32 cellular contexts compared by ENCODE assay signal in genomic region chr4:71752383-71753042, GRCh38. TPM values are rescaled to one million over a fixed set of nuclear protein-coding genes. Genes with fewer than 3 reads are reported as not detected.
DNase-seq lines count a peak whose midpoint lies in the region; ATAC-seq, FAIRE-seq and TF ChIP-seq lines count a peak whose summit lies in the region.
"Had no signal": no experiment of that assay in that cellular context is flagged by ENCODE, and none has a peak within 500 bp of the region (broad histone marks: within the 10 kb centered on the region; RNA-seq: fewer than 3 reads in every experiment).

No MANE protein-coding gene starts in this region.

- H3K4me1 Mint-ChIP-seq in HFFc6 (ENCODE audit: low read depth) = no peaks in the 10 kb centered on the region; the same call in 1 of the 2 replicates
- no peaks in the 10 kb centered on the region for H3K4me1 Mint-ChIP-seq in stimulated activated effector memory CD8-positive, alpha-beta T cell treated with anti-CD3 and anti-CD28 coated beads, Interleukin-12 subunit alpha, Interleukin-12 subunit beta, amount 100 ng/mL, for 72 hours
- no peaks in the 10 kb centered on the region for H3K4me1 Mint-ChIP-seq in activated CD4-positive, alpha-beta T cell treated with anti-CD3 and anti-CD28 coated beads, Interleukin-2, amount 10 ng/mL, durations not matched to agents 7 days and 5 days
- H3K4me1 Mint-ChIP-seq: naive B cell had no signal

- TF ChIP-seq CTCF in HFFc6 (IDR thresholded peaks at IDR 0.05) (no peak), GM12878 (IDR thresholded peaks at IDR 0.05 in 2 of 3, conservative IDR thresholded peaks at IDR 0.05 in 1 of 3; ENCODE audit: control insufficient read depth in 2 of 3, extremely low read depth in 1 of 3, insufficient read depth in 1 of 3, low read depth in 3 of 3, low read length in 3 of 3) (no peak), mucosa of descending colon (IDR thresholded peaks at IDR 0.05) (no peak)

- POLR2A ChIA-PET in GM12878 (lab: Charles Lee) = no interaction called here
- POLR2A ChIA-PET in activated CD4-positive, alpha-beta T cell treated with anti-CD3 and anti-CD28 coated beads, Interleukin-2, amount 10 ng/mL, durations not matched to agents 7 days and 5 days (lab: Charles Lee) = no interaction called here

- intact Hi-C loops in GM12878 (cut with micrococcal nuclease; ENCODE audit: unreplicated experiment) (no loop called here), mucosa of descending colon (cut with DNase I, micrococcal nuclease) (no loop called here)

- no peaks in the 10 kb centered on the region for H3K9me3 ChIP-seq in GM12878 (replicated peaks; ENCODE audit: control insufficient read depth, insufficient read depth, low read length)
- H3K9me3 ChIP-seq in mucosa of descending colon = no peaks in the 10 kb centered on the region
- H3K9me3 ChIP-seq: Caco-2, right atrium auricular region had no signal

- H3K36me3 ChIP-seq in GM12878 (ENCODE audit: control insufficient read depth in 2 of 2, insufficient read depth in 2 of 2, low read length in 1 of 2) = no peaks in the 10 kb centered on the region
- no peaks in the 10 kb centered on the region for H3K36me3 ChIP-seq in mucosa of descending colon (ENCODE audit: low read depth)
- H3K36me3 ChIP-seq: right atrium auricular region had no signal

- SMC1A ChIA-PET in GM12878 (lab: Charles Lee; ENCODE audit: uncharacterized antibody, unreplicated experiment) = no interaction called here

- ATAC-seq in GM12878 = no peak
- peak; percentile 95 for ATAC-seq in mucosa of descending colon
- no peak for ATAC-seq in stimulated activated effector memory CD8-positive, alpha-beta T cell treated with anti-CD3 and anti-CD28 coated beads, Interleukin-12 subunit alpha, Interleukin-12 subunit beta, amount 100 ng/mL, for 72 hours
- ATAC-seq: HepG2; left ventricle myocardium superior; Right ventricle myocardium inferior; stimulated activated naive CD8-positive, alpha-beta T cell treated with anti-CD3 and anti-CD28 coated beads, Interleukin-15, Interleukin-2, amounts not matched to agents 100 U/mL and 50 U/mL, for 24 hours had no signal

- in situ Hi-C loops in GM12878 (cut with MboI) = no loop called here

- RAD21 ChIA-PET in GM12878 (lab: Charles Lee; ENCODE audit: unreplicated experiment) = no interaction called here

- H3K27me3 ChIP-seq in GM12878 (replicated peaks in 1 of 2; ENCODE audit: control insufficient read depth in 2 of 2, insufficient read depth in 2 of 2, low read length in 1 of 2) = no peaks in the 10 kb centered on the region
- H3K27me3 ChIP-seq: right atrium auricular region had no signal

- no peak for FAIRE-seq in GM12878 (lab: Jason Lieb, UNC)
- FAIRE-seq: GM19239, HepG2 had no signal

- DNase-seq in HFFc6 (no peak), M059J (ENCODE audit: low read depth) (peak; percentile 8), GM12878 (ENCODE audit: low read depth, low spot score) (no peak), mucosa of descending colon (peak in 2 of 3 donors; percentile 55 to 79), AG20443 (ENCODE audit: low spot score) (no peak)
- DNase-seq in stimulated activated effector memory CD8-positive, alpha-beta T cell treated with anti-CD3 and anti-CD28 coated beads, Interleukin-12 subunit alpha, Interleukin-12 subunit beta, amount 100 ng/mL, for 72 hours (ENCODE audit: low spot score in 2 of 2) = no peak
- no peak for DNase-seq in activated CD4-positive, alpha-beta T cell treated with anti-CD3 and anti-CD28 coated beads, Interleukin-2, amount 10 ng/mL, durations not matched to agents 7 days and 5 days
- no peak for DNase-seq in stimulated activated naive CD4-positive, alpha-beta T cell treated with Interleukin-2 at 50 U/mL for 16 hours (lab: John Stamatoyannopoulos, UW)
- DNase-seq: activated CD4-positive, alpha-beta T cell treated with anti-CD3 and anti-CD28 coated beads for 4 hours; activated CD8-positive, alpha-beta memory T cell treated with anti-CD3 and anti-CD28 coated beads for 24 hours; activated effector memory CD4-positive, alpha-beta T cell treated with Interleukin-2 at 50 U/mL for 16 hours; activated T-cell treated with anti-CD3 and anti-CD28 coated beads for 4 hours; anterior cingulate cortex; C1 segment of cervical spinal cord; Caco-2; effector CD4-positive, alpha-beta T cell; left ventricle myocardium superior; naive B cell; NCI-H187 treated with DMSO at 0.1 percent for 48 hours; NCI-H510A treated with DMSO at 0.1 percent for 48 hours; stimulated activated naive CD8-positive, alpha-beta T cell treated with anti-CD3 and anti-CD28 coated beads, Interleukin-15, Interleukin-2, amounts not matched to agents 100 U/mL and 50 U/mL, for 24 hours had no signal

- TF ChIP-seq POLR2A in GM12878 (IDR thresholded peaks at IDR 0.05; ENCODE audit: low read depth, low read length) = no peak

- no peaks in the 10 kb centered on the region for H4K20me1 ChIP-seq in GM12878 (ENCODE audit: control insufficient read depth, insufficient read depth)

- no peaks in the 10 kb centered on the region for H3K79me2 ChIP-seq in GM12878 (ENCODE audit: control insufficient read depth, insufficient read depth, low read length)

- peaks cover 3% of the 10 kb centered on the region; the same call in 1 of the 2 replicates for H3K27me3 Mint-ChIP-seq in HFFc6 (ENCODE audit: insufficient read depth)
- no peaks in the 10 kb centered on the region for H3K27me3 Mint-ChIP-seq in activated CD4-positive, alpha-beta T cell treated with anti-CD3 and anti-CD28 coated beads, Interleukin-2, amount 10 ng/mL, durations not matched to agents 7 days and 5 days

- no TSS peak for BruUV-seq in GM12878 (replicated peaks; lab: Mats Ljungman, UMichigan)

- no peak for TF ChIP-seq RAD21 in GM12878 (IDR thresholded peaks at IDR 0.05; ENCODE audit: insufficient read depth, low read depth, low read length)

- 17% methylated on average over 5 of the region's 5 CpGs for WGBS in GM12878 (ENCODE audit: insufficient coverage, insufficient replicate concordance, low lambda C conversion rate, missing lambda C conversion rate)

- no peak overlapping the region for H3K27ac Mint-ChIP-seq in HFFc6
- H3K27ac Mint-ChIP-seq in stimulated activated effector memory CD8-positive, alpha-beta T cell treated with anti-CD3 and anti-CD28 coated beads, Interleukin-12 subunit alpha, Interleukin-12 subunit beta, amount 100 ng/mL, for 72 hours = no peak overlapping the region
- H3K27ac Mint-ChIP-seq in activated CD4-positive, alpha-beta T cell treated with anti-CD3 and anti-CD28 coated beads, Interleukin-2, amount 10 ng/mL, durations not matched to agents 7 days and 5 days = no peak overlapping the region
- H3K27ac Mint-ChIP-seq: activated naive CD8-positive, alpha-beta T cell; naive B cell had no signal

- H3K4me3 ChIP-seq in GM12878 (no peak overlapping the region), mucosa of descending colon (no peak overlapping the region)
- H3K4me3 ChIP-seq: right atrium auricular region, smooth muscle cell had no signal

- no peak overlapping the region for H3K9ac ChIP-seq in GM12878 (ENCODE audit: control insufficient read depth, insufficient read depth, low read length)

- H3K36me3 Mint-ChIP-seq in HFFc6 (ENCODE audit: low read depth) = no peaks in the 10 kb centered on the region
- H3K36me3 Mint-ChIP-seq in stimulated activated effector memory CD8-positive, alpha-beta T cell treated with anti-CD3 and anti-CD28 coated beads, Interleukin-12 subunit alpha, Interleukin-12 subunit beta, amount 100 ng/mL, for 72 hours = no peaks in the 10 kb centered on the region
- no peaks in the 10 kb centered on the region for H3K36me3 Mint-ChIP-seq in activated CD4-positive, alpha-beta T cell treated with anti-CD3 and anti-CD28 coated beads, Interleukin-2, amount 10 ng/mL, durations not matched to agents 7 days and 5 days (ENCODE audit: low read depth)
- H3K36me3 Mint-ChIP-seq: activated naive CD8-positive, alpha-beta T cell; naive B cell had no signal

- H3K4me3 Mint-ChIP-seq in HFFc6 = peak overlapping the region; percentile 14; the same call in 1 of the 2 replicates
- no peak overlapping the region for H3K4me3 Mint-ChIP-seq in stimulated activated effector memory CD8-positive, alpha-beta T cell treated with anti-CD3 and anti-CD28 coated beads, Interleukin-12 subunit alpha, Interleukin-12 subunit beta, amount 100 ng/mL, for 72 hours
- H3K4me3 Mint-ChIP-seq in activated CD4-positive, alpha-beta T cell treated with anti-CD3 and anti-CD28 coated beads, Interleukin-2, amount 10 ng/mL, durations not matched to agents 7 days and 5 days = no peak overlapping the region
- H3K4me3 Mint-ChIP-seq: activated naive CD8-positive, alpha-beta T cell; naive B cell had no signal

- no peak overlapping the region for H3K27ac ChIP-seq in GM12878 (ENCODE audit: control insufficient read depth, insufficient read depth)
- H3K27ac ChIP-seq: epithelial cell of prostate, HL-60, right atrium auricular region had no signal

- CTCF ChIA-PET in GM12878 (lab: Yijun Ruan, JAX) = no interaction called here
- CTCF ChIA-PET in activated CD4-positive, alpha-beta T cell treated with anti-CD3 and anti-CD28 coated beads, Interleukin-2, amount 10 ng/mL, durations not matched to agents 7 days and 5 days (lab: Charles Lee) = no interaction called here

- H3K4me1 ChIP-seq in GM12878 (ENCODE audit: control insufficient read depth, insufficient read depth, low read length) (no peaks in the 10 kb centered on the region), mucosa of descending colon (ENCODE audit: low read depth) (peaks cover 3% of the 10 kb centered on the region)
- H3K4me1 ChIP-seq: Caco-2, right atrium auricular region had no signal

- TF ChIP-seq EP300 in GM12878 (IDR thresholded peaks at IDR 0.05; ENCODE audit: borderline replicate concordance in 1 of 2, control insufficient read depth in 1 of 2, low read depth in 2 of 2, low read length in 2 of 2) = no peak

- no peaks in the 10 kb centered on the region for H3K9me3 Mint-ChIP-seq in HFFc6
- H3K9me3 Mint-ChIP-seq in stimulated activated effector memory CD8-positive, alpha-beta T cell treated with anti-CD3 and anti-CD28 coated beads, Interleukin-12 subunit alpha, Interleukin-12 subunit beta, amount 100 ng/mL, for 72 hours = no peaks in the 10 kb centered on the region
- no peaks in the 10 kb centered on the region for H3K9me3 Mint-ChIP-seq in activated CD4-positive, alpha-beta T cell treated with anti-CD3 and anti-CD28 coated beads, Interleukin-2, amount 10 ng/mL, durations not matched to agents 7 days and 5 days
- H3K9me3 Mint-ChIP-seq: naive B cell had no signal

- no peak overlapping the region for H2AFZ ChIP-seq in GM12878 (ENCODE audit: control insufficient read depth, low read depth, low read length)

- 0 out of 2 replicates have a peak overlapping the region, but pooled peaks have one; percentile 17 for H3K4me2 ChIP-seq in GM12878 (ENCODE audit: control insufficient read depth, insufficient read depth)
- H3K4me2 ChIP-seq: smooth muscle cell had no signal

RNA-seq across cellular contexts. Expression of gene GC, which starts 31.4 kb away (rescaled TPM):
- not detected for total RNA-seq in HFFc6 (2021; fragmentation: NEBNext Ultra II Directional; extraction: Animal tissue kit (Norgen Biotek cat#: 25700))
- total RNA-seq in M059J (2014; rRNA removed; shearing (Covaris generic)) = not detected in 2 replicates
- total RNA-seq in GM12878 (2013; cell fraction: nucleolus; rRNA removed) = not detected in 2 replicates
- not detected in 2 replicates for total RNA-seq in GM12878 (2014; rRNA removed)
- not detected in 2 replicates for total RNA-seq in GM12878 (2014; rRNA removed; fragmentation: Illumina TruSeq; extraction: Trizol)
- total RNA-seq in GM12878 (2021) = 1.2 and 2.3 TPM in 2 replicates
- not detected for polyA plus RNA-seq in GM12878 (2011; ENCODE audit: low read depth)
- not detected in 2 replicates for polyA plus RNA-seq in GM12878 (2011; rRNA removed)
- polyA plus RNA-seq in GM12878 (2011; cell fraction: cytosol; rRNA removed) = not detected in 2 replicates
- polyA plus RNA-seq in GM12878 (2011; cell fraction: nucleus; rRNA removed) = not detected in 2 replicates
- not detected in 2 replicates for polyA plus RNA-seq in GM12878 (2012)
- not detected in 2 replicates for polyA plus RNA-seq in GM12878 (2014; fragmentation: Illumina TruSeq; extraction: Trizol)
- not detected for polyA plus RNA-seq in GM12878 (2014; fragmentation: Nextera tagmentation; extraction: Ambion mirVana)
- polyA plus RNA-seq in GM12878 (2014; rRNA removed) = not detected in 2 replicates
- not detected for polyA plus RNA-seq in GM12878 (2016; fragmentation: Nextera tagmentation; extraction: Ambion mirVana)
- polyA minus RNA-seq in GM12878 (2011; rRNA and poly(A)+ RNA removed) = not detected in 2 replicates
- not detected in 2 replicates for polyA minus RNA-seq in GM12878 (2011; cell fraction: cytosol; rRNA and poly(A)+ RNA removed)
- not detected in 2 replicates for polyA minus RNA-seq in GM12878 (2011; cell fraction: nucleus; rRNA and poly(A)+ RNA removed)
- under 1 TPM in 1 of 3 donors, not detected in 2; 0.29 TPM for total RNA-seq in mucosa of descending colon
- total RNA-seq in activated CD4-positive, alpha-beta T cell treated with anti-CD3 and anti-CD28 coated beads, Interleukin-2, amount 10 ng/mL, durations not matched to agents 7 days and 5 days = not detected
- total RNA-seq: Caco-2, H4, left ventricle myocardium superior, right atrium auricular region, Right ventricle myocardium inferior, temporal lobe, urinary bladder had no signal

Comparison
In these comparisons a context has a peak if more than half of its experiments do, and no peak if none do; other contexts are left out.
1. DNase-seq: peak in M059J (single experiment) and mucosa of descending colon (2 of 3); none in HFFc6 (single experiment), GM12878 (single experiment), AG20443 (single experiment), stimulated activated effector memory CD8-positive, alpha-beta T cell treated with anti-CD3 and anti-CD28 coated beads, Interleukin-12 subunit alpha, Interleukin-12 subunit beta, amount 100 ng/mL, for 72 hours (0 of 2), activated CD4-positive, alpha-beta T cell treated with anti-CD3 and anti-CD28 coated beads, Interleukin-2, amount 10 ng/mL, durations not matched to agents 7 days and 5 days (single experiment) and stimulated activated naive CD4-positive, alpha-beta T cell treated with Interleukin-2 at 50 U/mL for 16 hours (single experiment).